In the genomic region with DNA sequence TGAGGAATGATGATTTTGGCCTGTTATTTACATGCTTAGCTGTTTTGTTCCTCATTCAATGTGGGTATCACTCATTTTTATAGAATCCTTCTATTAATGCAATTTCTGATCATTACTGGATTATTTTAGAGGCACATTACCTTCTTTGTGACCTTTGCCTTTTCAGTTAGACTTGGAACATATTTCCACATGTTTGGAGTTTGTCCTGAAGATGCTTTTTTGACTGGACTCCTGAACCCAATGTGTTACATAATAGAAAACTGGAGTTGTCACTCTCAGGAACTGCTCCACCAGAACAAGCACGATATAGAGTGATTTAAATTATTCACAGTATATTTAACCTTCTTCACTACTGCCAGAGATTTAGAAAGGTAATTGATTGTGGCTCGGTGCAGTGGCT, we compare ENCODE assay signal across 3 cellular contexts.
TF ChIP-seq lines count a peak whose summit lies in the region.

No MANE protein-coding gene starts in this region.

TF ChIP-seq in liver, 16 proteins besides CTCF, POLR2A, EP300 and RAD21:
- TF ChIP-seq HNF4A (conservative IDR thresholded peaks at IDR 0.05) (peak; percentile 99), GABPA (IDR thresholded peaks at IDR 0.05 in 1 of 2, conservative IDR thresholded peaks at IDR 0.05 in 1 of 2) (no peak), HNF4G (IDR thresholded peaks at IDR 0.05) (peak; percentile 95), FOXA1 (IDR thresholded peaks at IDR 0.05) (no peak), NR2F2 (IDR thresholded peaks at IDR 0.05) (no peak), JUND (IDR thresholded peaks at IDR 0.05) (peak; percentile 37 to 78), SP1 (IDR thresholded peaks at IDR 0.05) (peak; percentile 30), REST (IDR thresholded peaks at IDR 0.05) (no peak), TAF1 (conservative IDR thresholded peaks at IDR 0.05) (no peak), YY1 (IDR thresholded peaks at IDR 0.05) (peak; percentile 45), ZBTB33 (IDR thresholded peaks at IDR 0.05) (peak; percentile 33), RXRA (IDR thresholded peaks at IDR 0.05) (peak; percentile 77 to 87), MAX (IDR thresholded peaks at IDR 0.05) (peak; percentile 56), FOXA2 (IDR thresholded peaks at IDR 0.05) (no peak)
- TF ChIP-seq, protein P1, sequence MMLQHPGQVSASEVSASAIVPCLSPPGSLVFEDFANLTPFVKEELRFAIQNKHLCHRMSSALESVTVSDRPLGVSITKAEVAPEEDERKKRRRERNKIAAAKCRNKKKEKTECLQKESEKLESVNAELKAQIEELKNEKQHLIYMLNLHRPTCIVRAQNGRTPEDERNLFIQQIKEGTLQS (IDR thresholded peaks at IDR 0.05), result no peak

TF ChIP-seq in HepG2, 621 proteins besides CTCF, POLR2A, EP300 and RAD21:
- TF ChIP-seq PRDM10 (CRISPR knock-in tag; IDR thresholded peaks at IDR 0.05; ENCODE audit: low read depth) (no peak), ZNF781 (CRISPR knock-in tag; IDR thresholded peaks at IDR 0.05; ENCODE audit: borderline replicate concordance, not compliant biosample characterization) (no peak), MTF1 (CRISPR knock-in tag; IDR thresholded peaks at IDR 0.05) (no peak), E2F1 (CRISPR knock-in tag; IDR thresholded peaks at IDR 0.05) (no peak), CHD2 (IDR thresholded peaks at IDR 0.05; ENCODE audit: low read depth, low read length) (no peak), ZNF784 (CRISPR knock-in tag; IDR thresholded peaks at IDR 0.05; ENCODE audit: borderline replicate concordance) (no peak), MIER2 (CRISPR knock-in tag; IDR thresholded peaks at IDR 0.05) (no peak), IKZF5 (CRISPR knock-in tag; IDR thresholded peaks at IDR 0.05) (no peak), SKI (IDR thresholded peaks at IDR 0.05; ENCODE audit: partially characterized antibody) (no peak), ZNF607 (CRISPR knock-in tag; IDR thresholded peaks at IDR 0.05; ENCODE audit: borderline replicate concordance) (no peak), PCBP1 (IDR thresholded peaks at IDR 0.05; ENCODE audit: borderline replicate concordance, low read depth, low read length) (no peak), ZNF136 (CRISPR knock-in tag; IDR thresholded peaks at IDR 0.05; ENCODE audit: low read depth) (no peak), NFE2 (CRISPR knock-in tag; IDR thresholded peaks at IDR 0.05) (no peak), KMT2B (CRISPR knock-in tag; IDR thresholded peaks at IDR 0.05) (no peak), NR1H2 (CRISPR knock-in tag; IDR thresholded peaks at IDR 0.05; ENCODE audit: borderline replicate concordance, low read depth) (no peak), SNRNP70 (IDR thresholded peaks at IDR 0.05; ENCODE audit: low read depth, low read length) (no peak), PLRG1 (conservative IDR thresholded peaks at IDR 0.05) (no peak)
- TF ChIP-seq, protein P2, sequence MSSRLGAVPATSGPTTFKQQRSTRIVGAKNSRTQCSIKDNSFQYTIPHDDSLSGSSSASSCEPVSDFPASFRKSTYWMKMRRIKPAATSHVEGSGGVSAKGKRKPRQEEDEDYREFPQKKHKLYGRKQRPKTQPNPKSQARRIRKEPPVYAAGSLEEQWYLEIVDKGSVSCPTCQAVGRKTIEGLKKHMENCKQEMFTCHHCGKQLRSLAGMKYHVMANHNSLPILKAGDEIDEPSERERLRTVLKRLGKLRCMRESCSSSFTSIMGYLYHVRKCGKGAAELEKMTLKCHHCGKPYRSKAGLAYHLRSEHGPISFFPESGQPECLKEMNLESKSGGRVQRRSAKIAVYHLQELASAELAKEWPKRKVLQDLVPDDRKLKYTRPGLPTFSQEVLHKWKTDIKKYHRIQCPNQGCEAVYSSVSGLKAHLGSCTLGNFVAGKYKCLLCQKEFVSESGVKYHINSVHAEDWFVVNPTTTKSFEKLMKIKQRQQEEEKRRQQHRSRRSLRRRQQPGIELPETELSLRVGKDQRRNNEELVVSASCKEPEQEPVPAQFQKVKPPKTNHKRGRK (CRISPR knock-in tag; IDR thresholded peaks at IDR 0.05), result no peak

TF ChIP-seq in GM12878, 131 proteins besides CTCF, POLR2A, EP300 and RAD21:
- TF ChIP-seq CUX1 (IDR thresholded peaks at IDR 0.05; ENCODE audit: insufficient replicate concordance, low read depth, low read length), result no peak
- TF ChIP-seq TARDBP (IDR thresholded peaks at IDR 0.05; ENCODE audit: borderline replicate concordance), result no peak
- no peak for TF ChIP-seq EED (IDR thresholded peaks at IDR 0.05; ENCODE audit: low read depth)
- no peak for TF ChIP-seq TBL1XR1 (IDR thresholded peaks at IDR 0.05; ENCODE audit: low read depth, low read length)
